In the genomic region with DNA sequence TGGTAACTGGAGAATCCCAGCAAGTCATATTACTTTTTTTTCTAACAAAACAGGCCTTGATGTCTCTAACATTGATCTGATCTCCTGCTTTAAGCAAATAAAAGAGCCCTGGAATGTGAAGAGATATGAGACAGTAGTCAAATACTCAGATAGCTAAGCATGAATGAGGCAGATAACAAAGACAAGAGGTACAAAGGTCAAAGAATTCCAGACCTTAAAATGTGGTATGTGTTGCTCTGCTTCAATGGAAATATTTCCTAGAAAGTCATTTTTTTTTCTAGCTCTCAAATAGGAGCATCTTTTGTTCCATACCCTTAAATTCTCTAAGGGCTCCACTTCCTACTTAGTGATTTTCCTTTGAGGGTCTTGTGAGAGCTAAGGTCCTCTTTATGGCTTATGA, we compare ENCODE assay signal across 16 cellular contexts. TPM values are rescaled to one million over a fixed set of nuclear protein-coding genes. Genes with fewer than 3 reads are reported as not detected.
DNase-seq lines count a peak whose midpoint lies in the region; ATAC-seq and TF ChIP-seq lines count a peak whose summit lies in the region.
"Had no signal": no experiment of that assay in that cellular context is flagged by ENCODE, and none has a peak within 500 bp of the region (broad histone marks: within the 10 kb centered on the region; RNA-seq: fewer than 3 reads in every experiment).

No MANE protein-coding gene starts in this region.

- H3K4me1 ChIP-seq in endodermal cell (ENCODE audit: control insufficient read depth, insufficient read depth, low read length), result peaks cover 2% of the 10 kb centered on the region

- H3K9me3 Mint-ChIP-seq in endodermal cell, result peaks cover 55% of the 10 kb centered on the region

- peaks cover 6% of the 10 kb centered on the region for H3K4me1 Mint-ChIP-seq in endodermal cell

- peaks cover 33% of the 10 kb centered on the region for H3K36me3 Mint-ChIP-seq in endodermal cell (ENCODE audit: low read depth)

- H3K27ac ChIP-seq in endodermal cell (ENCODE audit: low read depth, low read length), result no peak overlapping the region
- H3K27ac ChIP-seq: C4-2B had no signal

- H3K4me3 ChIP-seq in endodermal cell (ENCODE audit: low read length), result peak overlapping the region; percentile 77

- DNase-seq in DMS53 treated with DMSO at 0.1 percent for 48 hours (lab: John Stamatoyannopoulos, UW; ENCODE audit: unreplicated experiment) (peak; percentile 23), NCI-H226 (peak; percentile 27), endodermal cell (no peak), germinal center (ENCODE audit: low spot score) (no peak), left ventricle myocardium superior (no peak), NCI-H526 treated with DMSO at 0.1 percent for 48 hours (lab: John Stamatoyannopoulos, UW) (no peak)
- DNase-seq: AML-193; CD4-positive, alpha-beta T cell; DMS79 treated with DMSO at 0.1 percent for 48 hours; GF-D8; GOT3; H7; HFFc6 had no signal

- H3K27ac Mint-ChIP-seq in endodermal cell, result no peak overlapping the region
- H3K27ac Mint-ChIP-seq: CD4-positive, alpha-beta T cell; HFFc6 had no signal

- TF ChIP-seq CTCF in endodermal cell (conservative IDR thresholded peaks at IDR 0.05), result no peak

- no peak for ATAC-seq in HG02840 (IDR thresholded peaks at IDR 0.05; ENCODE audit: low FRiP score, unreplicated experiment)
- ATAC-seq in left ventricle myocardium superior, result no peak
- ATAC-seq: HCT116 had no signal

- no peaks in the 10 kb centered on the region for H3K27me3 ChIP-seq in endodermal cell (ENCODE audit: control insufficient read depth, insufficient read depth, low read length, poor library complexity, severe bottlenecking)

- peaks cover 34% of the 10 kb centered on the region for H3K36me3 ChIP-seq in endodermal cell (ENCODE audit: control insufficient read depth, insufficient read depth, low read length)

- H3K9ac ChIP-seq in endodermal cell (ENCODE audit: extremely low read depth, low read length, poor library complexity, severe bottlenecking), result no peak overlapping the region

- H3K27me3 Mint-ChIP-seq in endodermal cell (ENCODE audit: insufficient read depth), result no peaks in the 10 kb centered on the region
- H3K27me3 Mint-ChIP-seq: CD4-positive, alpha-beta T cell had no signal

- no peak overlapping the region for H3K4me3 Mint-ChIP-seq in endodermal cell
- H3K4me3 Mint-ChIP-seq: CD4-positive, alpha-beta T cell; HFFc6 had no signal

- intact Hi-C loops in left ventricle myocardium superior (cut with micrococcal nuclease), result no loop called here

- peaks cover 80% of the 10 kb centered on the region for H3K9me3 ChIP-seq in endodermal cell (ENCODE audit: control insufficient read depth, low read length)

RNA-seq across cellular contexts. Expression of a gene that starts 54.6 kb away (rescaled TPM):
- total RNA-seq in endodermal cell, result 10 to 100 TPM; 30.7 to 33.8 TPM
- 37.9 TPM for polyA plus RNA-seq in endodermal cell (2013, experiment 1 of 2)
- polyA plus RNA-seq in endodermal cell (2013, experiment 2 of 2), result 38.6 TPM
- 10.2 TPM for total RNA-seq in left ventricle myocardium superior

Comparison
In these comparisons a context has a peak if more than half of its experiments do, and no peak if none do; other contexts are left out.
1. DNase-seq: peak in DMS53 treated with DMSO at 0.1 percent for 48 hours (single experiment) and NCI-H226 (single experiment); none in endodermal cell (single experiment), germinal center (single experiment), left ventricle myocardium superior (single experiment) and NCI-H526 treated with DMSO at 0.1 percent for 48 hours (single experiment).